ENCODE assay signal across 8 cellular contexts in genomic region chr14:90828642-90829487, GRCh38. TPM values are rescaled to one million over a fixed set of nuclear protein-coding genes. Genes with fewer than 3 reads are reported as not detected.
DNase-seq lines count a peak whose midpoint lies in the region; ATAC-seq and TF ChIP-seq lines count a peak whose summit lies in the region.

No MANE protein-coding gene starts in this region.

- H3K9me3 ChIP-seq in breast epithelium: peaks cover 5 to 7% of the 10 kb centered on the region in 2 donors
- H3K9me3 ChIP-seq in mucosa of descending colon: peaks cover 6% of the 10 kb centered on the region
- H3K9me3 ChIP-seq in WERI-Rb-1 (ENCODE audit: severe bottlenecking): peaks cover 9% of the 10 kb centered on the region

- peak; percentile 55 for ATAC-seq in mucosa of descending colon

- H3K4me1 Mint-ChIP-seq in activated CD4-positive, alpha-beta T cell treated with anti-CD3 and anti-CD28 coated beads, Interleukin-2, amount 10 ng/mL, durations not matched to agents 7 days and 5 days: peaks cover 25% of the 10 kb centered on the region

- CTCF ChIA-PET in activated CD4-positive, alpha-beta T cell treated with anti-CD3 and anti-CD28 coated beads, Interleukin-2, amount 10 ng/mL, durations not matched to agents 7 days and 5 days (lab: Charles Lee): interaction anchor here (0.6 to 1.0 kb wide), 4 partner anchors 9 to 338 kb away, joined by 3 to 5 read pairs (median 4); no protein-coding TSS in a partner anchor

- H3K27ac ChIP-seq in breast epithelium (peak overlapping the region; percentile 57 to 65), WERI-Rb-1 (no peak overlapping the region)

- H3K36me3 Mint-ChIP-seq in activated CD4-positive, alpha-beta T cell treated with anti-CD3 and anti-CD28 coated beads, Interleukin-2, amount 10 ng/mL, durations not matched to agents 7 days and 5 days (ENCODE audit: low read depth): peaks cover 9% of the 10 kb centered on the region

- POLR2A ChIA-PET in activated CD4-positive, alpha-beta T cell treated with anti-CD3 and anti-CD28 coated beads, Interleukin-2, amount 10 ng/mL, durations not matched to agents 7 days and 5 days (lab: Charles Lee): interaction anchor here (0.6 kb wide), 1 partner anchor 71 kb away, joined by 3 read pairs; no protein-coding TSS in a partner anchor

- H3K9me3 Mint-ChIP-seq in activated CD4-positive, alpha-beta T cell treated with anti-CD3 and anti-CD28 coated beads, Interleukin-2, amount 10 ng/mL, durations not matched to agents 7 days and 5 days: peaks cover 19% of the 10 kb centered on the region

- peak; percentile 48 for DNase-seq in activated CD4-positive, alpha-beta T cell treated with anti-CD3 and anti-CD28 coated beads, Interleukin-2, amount 10 ng/mL, durations not matched to agents 7 days and 5 days
- DNase-seq in activated CD4-positive, alpha-beta T cell treated with anti-CD3 and anti-CD28 coated beads, Interleukin-2, amount 50 U/mL, for 4 hours: no peak
- DNase-seq in MV-4-11 (lab: John Stamatoyannopoulos, UW) (peak; percentile 74), breast epithelium (ENCODE audit: low spot score in 2 of 2) (no peak), mucosa of descending colon (peak in 2 of 3 donors; percentile 21 to 40), NCI-H510A (lab: John Stamatoyannopoulos, UW) (no peak), COLO829 (ENCODE audit: low spot score) (no peak), WERI-Rb-1 (no peak)

- intact Hi-C loops in breast epithelium (cut with DNase I; ENCODE audit: low total_unique reads) (no loop called here), mucosa of descending colon (cut with DNase I, micrococcal nuclease) (no loop called here)

- H3K4me3 ChIP-seq in breast epithelium (peak overlapping the region; percentile 23 to 61 (median 48)), mucosa of descending colon (no peak overlapping the region), WERI-Rb-1 (ENCODE audit: low read depth, low read length) (no peak overlapping the region)

- H3K4me1 ChIP-seq in breast epithelium (no peaks in the 10 kb centered on the region), mucosa of descending colon (ENCODE audit: low read depth) (peaks cover 13% of the 10 kb centered on the region)

- H3K4me3 Mint-ChIP-seq in activated CD4-positive, alpha-beta T cell treated with anti-CD3 and anti-CD28 coated beads, Interleukin-2, amount 10 ng/mL, durations not matched to agents 7 days and 5 days: peak overlapping the region; percentile 72

- TF ChIP-seq CTCF in breast epithelium (IDR thresholded peaks at IDR 0.05) (no peak), mucosa of descending colon (IDR thresholded peaks at IDR 0.05) (no peak), WERI-Rb-1 (IDR thresholded peaks at IDR 0.05; ENCODE audit: low read depth, low read length) (no peak)

- H3K27me3 ChIP-seq in breast epithelium (no peaks in the 10 kb centered on the region), WERI-Rb-1 (ENCODE audit: insufficient read depth, low read depth, severe bottlenecking) (no peaks in the 10 kb centered on the region)

- peaks cover 5% of the 10 kb centered on the region for H3K27me3 Mint-ChIP-seq in activated CD4-positive, alpha-beta T cell treated with anti-CD3 and anti-CD28 coated beads, Interleukin-2, amount 10 ng/mL, durations not matched to agents 7 days and 5 days

- H3K27ac Mint-ChIP-seq in activated CD4-positive, alpha-beta T cell treated with anti-CD3 and anti-CD28 coated beads, Interleukin-2, amount 10 ng/mL, durations not matched to agents 7 days and 5 days: peak overlapping the region; percentile 92

- no peak for TF ChIP-seq POLR2A in breast epithelium (IDR thresholded peaks at IDR 0.05)

- H3K36me3 ChIP-seq in breast epithelium: no peaks in the 10 kb centered on the region
- no peaks in the 10 kb centered on the region for H3K36me3 ChIP-seq in mucosa of descending colon (ENCODE audit: low read depth)
- H3K36me3 ChIP-seq in WERI-Rb-1: no peaks in the 10 kb centered on the region

RNA-seq across cellular contexts. Expression of gene TTC7B, which starts 12.6 kb away (rescaled TPM):
- total RNA-seq in activated CD4-positive, alpha-beta T cell treated with anti-CD3 and anti-CD28 coated beads, Interleukin-2, amount 10 ng/mL, durations not matched to agents 7 days and 5 days: 1 to 10 TPM; 2.7 to 2.9 TPM
- 10 to 100 TPM; 14.0 to 29.1 (median 22.0) TPM for total RNA-seq in breast epithelium
- total RNA-seq in mucosa of descending colon: 10 to 100 TPM in 1 of 3 donors, 1 to 10 TPM in 2; 6.0 to 72.8 (median 10.0) TPM

Comparison
In these comparisons a context has a peak if more than half of its experiments do, and no peak if none do; other contexts are left out.
1. DNase-seq: peak in activated CD4-positive, alpha-beta T cell treated with anti-CD3 and anti-CD28 coated beads, Interleukin-2, amount 10 ng/mL, durations not matched to agents 7 days and 5 days (single experiment), MV-4-11 (single experiment) and mucosa of descending colon (2 of 3); none in activated CD4-positive, alpha-beta T cell treated with anti-CD3 and anti-CD28 coated beads, Interleukin-2, amount 50 U/mL, for 4 hours (0 of 2), breast epithelium (0 of 2), NCI-H510A (single experiment), COLO829 (single experiment) and WERI-Rb-1 (single experiment).
2. H3K4me3 ChIP-seq: peak in breast epithelium (3 of 3); none in mucosa of descending colon (single experiment) and WERI-Rb-1 (single experiment).